Comparison of ENCODE assay signal across 8 cellular contexts in genomic region chr12:74689071-74689655, GRCh38.
A peak's percentile ranks its signal among the peaks of the same experiment; 100 is the strongest.
DNase-seq lines count a peak whose midpoint lies in the region; ATAC-seq and TF ChIP-seq lines count a peak whose summit lies in the region.

No MANE protein-coding gene starts in this region.

- peak; percentile 46 for ATAC-seq in GM19468 (IDR thresholded peaks at IDR 0.05; ENCODE audit: extremely low read depth, unreplicated experiment)

- no peak overlapping the region for H3K27ac Mint-ChIP-seq in activated CD4-positive, alpha-beta memory T cell treated with anti-CD3 and anti-CD28 coated beads for 36 hours
- no peak overlapping the region for H3K27ac Mint-ChIP-seq in activated T-helper 1 cell treated with anti-CD3 and anti-CD28 coated beads, Interleukin-12 subunit alpha, Interleukin-12 subunit beta, Interleukin-2, Interleukin-4 antibody, amounts not matched to agents 30 ng/mL and 10 ng/mL and 1 ng/mL, durations not matched to agents 14 hours and 24 hours and 36 hours

- peak; percentile 29 for DNase-seq in AG20443 (ENCODE audit: low spot score)
- peak; percentile 11 for DNase-seq in NCI-H2029 treated with DMSO at 0.1 percent for 48 hours (lab: John Stamatoyannopoulos, UW)
- peak; percentile 59 for DNase-seq in astrocyte of the cerebellum (ENCODE audit: low read depth)
- peak; percentile 64 for DNase-seq in left kidney (ENCODE audit: low read depth, low spot score)
- no peak for DNase-seq in activated CD4-positive, alpha-beta memory T cell treated with anti-CD3 and anti-CD28 coated beads for 36 hours
- DNase-seq in activated T-helper 1 cell treated with anti-CD3 and anti-CD28 coated beads, Interleukin-12 subunit alpha, Interleukin-12 subunit beta, Interleukin-2, Interleukin-4 antibody, amounts not matched to agents 30 ng/mL and 10 ng/mL and 1 ng/mL, durations not matched to agents 14 hours and 24 hours and 36 hours (ENCODE audit: low spot score), result no peak
- no peak for DNase-seq in activated CD4-positive, alpha-beta T cell treated with anti-CD3 and anti-CD28 coated beads for 48 hours

- no peaks in the 10 kb centered on the region for H3K36me3 Mint-ChIP-seq in activated CD4-positive, alpha-beta memory T cell treated with anti-CD3 and anti-CD28 coated beads for 36 hours
- no peaks in the 10 kb centered on the region for H3K36me3 Mint-ChIP-seq in activated T-helper 1 cell treated with anti-CD3 and anti-CD28 coated beads, Interleukin-12 subunit alpha, Interleukin-12 subunit beta, Interleukin-2, Interleukin-4 antibody, amounts not matched to agents 30 ng/mL and 10 ng/mL and 1 ng/mL, durations not matched to agents 14 hours and 24 hours and 36 hours (ENCODE audit: low read depth)

- peak; percentile 51 for TF ChIP-seq CTCF in astrocyte of the cerebellum (IDR thresholded peaks at IDR 0.05; ENCODE audit: low read depth, low read length, missing control alignments)

- H3K9me3 Mint-ChIP-seq in activated CD4-positive, alpha-beta memory T cell treated with anti-CD3 and anti-CD28 coated beads for 36 hours, result peaks cover 2% of the 10 kb centered on the region
- H3K9me3 Mint-ChIP-seq in activated T-helper 1 cell treated with anti-CD3 and anti-CD28 coated beads, Interleukin-12 subunit alpha, Interleukin-12 subunit beta, Interleukin-2, Interleukin-4 antibody, amounts not matched to agents 30 ng/mL and 10 ng/mL and 1 ng/mL, durations not matched to agents 14 hours and 24 hours and 36 hours, result no peaks in the 10 kb centered on the region

- no peaks in the 10 kb centered on the region for H3K4me1 Mint-ChIP-seq in activated CD4-positive, alpha-beta memory T cell treated with anti-CD3 and anti-CD28 coated beads for 36 hours (ENCODE audit: low read depth)
- no peaks in the 10 kb centered on the region for H3K4me1 Mint-ChIP-seq in activated T-helper 1 cell treated with anti-CD3 and anti-CD28 coated beads, Interleukin-12 subunit alpha, Interleukin-12 subunit beta, Interleukin-2, Interleukin-4 antibody, amounts not matched to agents 30 ng/mL and 10 ng/mL and 1 ng/mL, durations not matched to agents 14 hours and 24 hours and 36 hours (ENCODE audit: low read depth)

- H3K4me3 Mint-ChIP-seq in activated CD4-positive, alpha-beta memory T cell treated with anti-CD3 and anti-CD28 coated beads for 36 hours, result no peak overlapping the region
- no peak overlapping the region for H3K4me3 Mint-ChIP-seq in activated T-helper 1 cell treated with anti-CD3 and anti-CD28 coated beads, Interleukin-12 subunit alpha, Interleukin-12 subunit beta, Interleukin-2, Interleukin-4 antibody, amounts not matched to agents 30 ng/mL and 10 ng/mL and 1 ng/mL, durations not matched to agents 14 hours and 24 hours and 36 hours

- H3K27me3 Mint-ChIP-seq in activated CD4-positive, alpha-beta memory T cell treated with anti-CD3 and anti-CD28 coated beads for 36 hours, result peaks cover 5% of the 10 kb centered on the region
- peaks cover 2% of the 10 kb centered on the region for H3K27me3 Mint-ChIP-seq in activated T-helper 1 cell treated with anti-CD3 and anti-CD28 coated beads, Interleukin-12 subunit alpha, Interleukin-12 subunit beta, Interleukin-2, Interleukin-4 antibody, amounts not matched to agents 30 ng/mL and 10 ng/mL and 1 ng/mL, durations not matched to agents 14 hours and 24 hours and 36 hours (ENCODE audit: insufficient read depth)

- intact Hi-C loops in activated CD4-positive, alpha-beta memory T cell treated with anti-CD3 and anti-CD28 coated beads for 36 hours (cut with micrococcal nuclease), result loop anchor here (2.0 to 5.0 kb wide), 2 partner anchors 370 to 598 kb away; no protein-coding TSS in a partner anchor
- intact Hi-C loops in activated T-helper 1 cell treated with anti-CD3 and anti-CD28 coated beads, Interleukin-12 subunit alpha, Interleukin-12 subunit beta, Interleukin-2, Interleukin-4 antibody, amounts not matched to agents 30 ng/mL and 10 ng/mL and 1 ng/mL, durations not matched to agents 14 hours and 24 hours and 36 hours (cut with micrococcal nuclease), result loop anchor here (1.0 kb wide), 1 partner anchor 645 kb away; the partner anchor contains the start of gene GLIPR1L1

- in situ Hi-C loops in astrocyte of the cerebellum (cut with HindIII; ENCODE audit: low sequenced_read_pairs), result loop anchor here (25.0 kb wide), 1 partner anchor 798 kb away; the partner anchor contains the start of gene GLIPR1

- no peak overlapping the region for H3K4me3 ChIP-seq in astrocyte of the cerebellum (ENCODE audit: low read depth, low read length)

- CTCF ChIA-PET in activated CD4-positive, alpha-beta memory T cell treated with anti-CD3 and anti-CD28 coated beads for 36 hours (lab: Charles Lee), result interaction anchor here (0.7 to 1.8 kb wide), 12 partner anchors 9 to 818 kb away, joined by 3 to 8 read pairs (median 4); no protein-coding TSS in a partner anchor

- POLR2A ChIA-PET in activated CD4-positive, alpha-beta memory T cell treated with anti-CD3 and anti-CD28 coated beads for 36 hours (lab: Charles Lee), result interaction anchor here (1.5 kb wide), 1 partner anchor 109 kb away, joined by 3 read pairs; no protein-coding TSS in a partner anchor

Comparison
In these comparisons a context has a peak if more than half of its experiments do, and no peak if none do; other contexts are left out.
1. DNase-seq: peak in AG20443 (single experiment), NCI-H2029 treated with DMSO at 0.1 percent for 48 hours (single experiment), astrocyte of the cerebellum (single experiment) and left kidney (single experiment); none in activated CD4-positive, alpha-beta memory T cell treated with anti-CD3 and anti-CD28 coated beads for 36 hours (single experiment), activated T-helper 1 cell treated with anti-CD3 and anti-CD28 coated beads, Interleukin-12 subunit alpha, Interleukin-12 subunit beta, Interleukin-2, Interleukin-4 antibody, amounts not matched to agents 30 ng/mL and 10 ng/mL and 1 ng/mL, durations not matched to agents 14 hours and 24 hours and 36 hours (single experiment) and activated CD4-positive, alpha-beta T cell treated with anti-CD3 and anti-CD28 coated beads for 48 hours (single experiment).